Comparison of ENCODE assay signal across 10 cellular contexts in the genomic region with DNA sequence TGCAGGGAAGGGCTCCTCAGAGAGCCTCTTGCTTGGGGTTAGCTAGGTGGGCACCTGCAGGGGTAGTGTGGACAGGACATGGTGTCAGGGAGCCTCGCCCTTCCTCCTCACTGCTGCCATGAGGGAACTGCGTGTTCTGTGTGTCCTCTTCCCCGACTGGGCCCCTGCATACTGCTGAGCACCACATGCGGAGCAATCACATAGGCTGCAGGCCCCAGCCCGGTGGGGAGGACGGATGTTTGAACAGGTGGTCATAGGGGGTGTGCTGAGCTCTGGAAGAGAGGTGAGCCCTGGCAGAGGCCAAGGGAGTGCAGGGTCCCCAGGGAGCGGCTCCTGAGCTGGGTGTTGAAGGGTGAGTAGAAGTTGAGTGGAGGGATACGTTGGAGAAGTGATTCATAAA.
"Had no signal": no experiment of that assay in that cellular context is flagged by ENCODE, and none has a peak within 500 bp of the region (broad histone marks: within the 10 kb centered on the region; RNA-seq: fewer than 3 reads in every experiment).

No MANE protein-coding gene starts in this region.

- DNase-seq: activated CD4-positive, CD25-positive, alpha-beta regulatory T cell treated with anti-CD3 and anti-CD28 coated beads, Interleukin-2, amount 50 U/mL, for 72 hours; anterior cingulate cortex; kidney had no signal

- H3K4me1 Mint-ChIP-seq: activated naive CD4-positive, alpha-beta T cell treated with anti-CD3 and anti-CD28 coated beads, Interleukin-2, amount 50 U/mL, for 24 hours had no signal

- H3K27ac ChIP-seq: parathyroid adenoma, skin epidermis, tibial nerve, vagina had no signal

- H3K9ac ChIP-seq: parathyroid adenoma had no signal

- H3K9me3 Mint-ChIP-seq: activated naive CD4-positive, alpha-beta T cell treated with anti-CD3 and anti-CD28 coated beads, Interleukin-2, amount 50 U/mL, for 24 hours had no signal

- H3K27me3 Mint-ChIP-seq: activated naive CD4-positive, alpha-beta T cell treated with anti-CD3 and anti-CD28 coated beads, Interleukin-2, amount 50 U/mL, for 24 hours had no signal

- H3K27ac Mint-ChIP-seq: activated naive CD4-positive, alpha-beta T cell treated with anti-CD3 and anti-CD28 coated beads, Interleukin-2, amount 50 U/mL, for 24 hours; activated T-helper 2 cell treated with anti-CD3 and anti-CD28 coated beads, Interferon-gamma antibody, Interleukin-2, Interleukin-4, amounts not matched to agents 10 μg/mL and 5 μg/mL and 100 μg/mL, durations not matched to agents 14 hours and 24 hours and 36 hours; T-helper 2 cell treated with Interferon-gamma antibody and Interleukin-4, amounts not matched to agents 5 μg/mL and 100 μg/mL, for 36 hours had no signal

- H3K4me3 Mint-ChIP-seq: activated naive CD4-positive, alpha-beta T cell treated with anti-CD3 and anti-CD28 coated beads, Interleukin-2, amount 50 U/mL, for 24 hours; T-helper 2 cell treated with Interferon-gamma antibody and Interleukin-4, amounts not matched to agents 5 μg/mL and 100 μg/mL, for 36 hours had no signal

- H3K9me3 ChIP-seq: tibial nerve, vagina had no signal

- H3K4me3 ChIP-seq: skin epidermis, tibial nerve, vagina had no signal

- H2AFZ ChIP-seq: parathyroid adenoma had no signal

- H3K4me1 ChIP-seq: tibial nerve, vagina had no signal

- H3K27me3 ChIP-seq: tibial nerve, vagina had no signal
